Comparison of ENCODE assay signal across 2 cellular contexts in the genomic region with DNA sequence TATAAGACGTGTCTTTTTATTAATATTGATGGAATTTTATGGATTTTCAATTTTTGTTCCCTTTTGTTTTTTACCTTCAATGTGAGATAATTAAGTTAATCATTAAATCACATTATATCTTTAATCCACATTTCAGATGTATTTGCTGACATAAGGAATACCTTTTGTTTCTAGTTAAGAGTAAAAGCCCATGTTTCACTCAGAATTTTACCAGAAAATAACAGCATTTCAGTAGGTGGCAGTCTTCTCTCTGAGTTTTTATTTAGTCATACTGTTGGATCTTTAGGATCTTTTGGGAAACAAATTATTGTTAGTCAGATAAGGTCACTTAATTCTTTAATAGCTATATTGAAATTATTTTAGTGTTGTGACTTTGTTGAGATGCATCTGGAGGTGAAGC.
TF ChIP-seq lines count a peak whose summit lies in the region.

No MANE protein-coding gene starts in this region.

TF ChIP-seq in liver, 16 proteins besides CTCF, POLR2A, EP300 and RAD21 (continued from another document):
- TF ChIP-seq REST (IDR thresholded peaks at IDR 0.05) (no peak), EGR1 (IDR thresholded peaks at IDR 0.05; ENCODE audit: low read depth in 2 of 2) (no peak)

TF ChIP-seq in GM23338, 12 proteins besides CTCF, POLR2A, EP300 and RAD21 (continued from another document):
- TF ChIP-seq, protein P1, sequence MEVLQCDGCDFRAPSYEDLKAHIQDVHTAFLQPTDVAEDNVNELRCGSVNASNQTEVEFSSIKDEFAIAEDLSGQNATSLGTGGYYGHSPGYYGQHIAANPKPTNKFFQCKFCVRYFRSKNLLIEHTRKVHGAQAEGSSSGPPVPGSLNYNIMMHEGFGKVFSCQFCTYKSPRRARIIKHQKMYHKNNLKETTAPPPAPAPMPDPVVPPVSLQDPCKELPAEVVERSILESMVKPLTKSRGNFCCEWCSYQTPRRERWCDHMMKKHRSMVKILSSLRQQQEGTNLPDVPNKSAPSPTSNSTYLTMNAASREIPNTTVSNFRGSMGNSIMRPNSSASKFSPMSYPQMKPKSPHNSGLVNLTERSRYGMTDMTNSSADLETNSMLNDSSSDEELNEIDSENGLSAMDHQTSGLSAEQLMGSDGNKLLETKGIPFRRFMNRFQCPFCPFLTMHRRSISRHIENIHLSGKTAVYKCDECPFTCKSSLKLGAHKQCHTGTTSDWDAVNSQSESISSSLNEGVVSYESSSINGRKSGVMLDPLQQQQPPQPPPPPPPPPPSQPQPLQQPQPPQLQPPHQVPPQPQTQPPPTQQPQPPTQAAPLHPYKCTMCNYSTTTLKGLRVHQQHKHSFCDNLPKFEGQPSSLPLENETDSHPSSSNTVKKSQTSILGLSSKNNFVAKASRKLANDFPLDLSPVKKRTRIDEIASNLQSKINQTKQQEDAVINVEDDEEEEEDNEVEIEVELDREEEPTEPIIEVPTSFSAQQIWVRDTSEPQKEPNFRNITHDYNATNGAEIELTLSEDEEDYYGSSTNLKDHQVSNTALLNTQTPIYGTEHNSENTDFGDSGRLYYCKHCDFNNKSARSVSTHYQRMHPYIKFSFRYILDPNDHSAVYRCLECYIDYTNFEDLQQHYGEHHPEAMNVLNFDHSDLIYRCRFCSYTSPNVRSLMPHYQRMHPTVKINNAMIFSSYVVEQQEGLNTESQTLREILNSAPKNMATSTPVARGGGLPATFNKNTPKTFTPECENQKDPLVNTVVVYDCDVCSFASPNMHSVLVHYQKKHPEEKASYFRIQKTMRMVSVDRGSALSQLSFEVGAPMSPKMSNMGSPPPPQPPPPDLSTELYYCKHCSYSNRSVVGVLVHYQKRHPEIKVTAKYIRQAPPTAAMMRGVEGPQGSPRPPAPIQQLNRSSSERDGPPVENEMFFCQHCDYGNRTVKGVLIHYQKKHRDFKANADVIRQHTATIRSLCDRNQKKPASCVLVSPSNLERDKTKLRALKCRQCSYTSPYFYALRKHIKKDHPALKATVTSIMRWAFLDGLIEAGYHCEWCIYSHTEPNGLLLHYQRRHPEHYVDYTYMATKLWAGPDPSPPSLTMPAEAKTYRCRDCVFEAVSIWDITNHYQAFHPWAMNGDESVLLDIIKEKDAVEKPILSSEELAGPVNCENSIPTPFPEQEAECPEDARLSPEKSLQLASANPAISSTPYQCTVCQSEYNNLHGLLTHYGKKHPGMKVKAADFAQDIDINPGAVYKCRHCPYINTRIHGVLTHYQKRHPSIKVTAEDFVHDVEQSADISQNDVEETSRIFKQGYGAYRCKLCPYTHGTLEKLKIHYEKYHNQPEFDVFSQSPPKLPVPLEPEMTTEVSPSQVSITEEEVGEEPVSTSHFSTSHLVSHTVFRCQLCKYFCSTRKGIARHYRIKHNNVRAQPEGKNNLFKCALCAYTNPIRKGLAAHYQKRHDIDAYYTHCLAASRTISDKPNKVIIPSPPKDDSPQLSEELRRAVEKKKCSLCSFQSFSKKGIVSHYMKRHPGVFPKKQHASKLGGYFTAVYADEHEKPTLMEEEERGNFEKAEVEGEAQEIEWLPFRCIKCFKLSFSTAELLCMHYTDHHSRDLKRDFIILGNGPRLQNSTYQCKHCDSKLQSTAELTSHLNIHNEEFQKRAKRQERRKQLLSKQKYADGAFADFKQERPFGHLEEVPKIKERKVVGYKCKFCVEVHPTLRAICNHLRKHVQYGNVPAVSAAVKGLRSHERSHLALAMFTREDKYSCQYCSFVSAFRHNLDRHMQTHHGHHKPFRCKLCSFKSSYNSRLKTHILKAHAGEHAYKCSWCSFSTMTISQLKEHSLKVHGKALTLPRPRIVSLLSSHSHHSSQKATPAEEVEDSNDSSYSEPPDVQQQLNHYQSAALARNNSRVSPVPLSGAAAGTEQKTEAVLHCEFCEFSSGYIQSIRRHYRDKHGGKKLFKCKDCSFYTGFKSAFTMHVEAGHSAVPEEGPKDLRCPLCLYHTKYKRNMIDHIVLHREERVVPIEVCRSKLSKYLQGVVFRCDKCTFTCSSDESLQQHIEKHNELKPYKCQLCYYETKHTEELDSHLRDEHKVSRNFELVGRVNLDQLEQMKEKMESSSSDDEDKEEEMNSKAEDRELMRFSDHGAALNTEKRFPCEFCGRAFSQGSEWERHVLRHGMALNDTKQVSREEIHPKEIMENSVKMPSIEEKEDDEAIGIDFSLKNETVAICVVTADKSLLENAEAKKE (CRISPR knock-in tag; IDR thresholded peaks at IDR 0.05): no peak
- TF ChIP-seq ETS1 (IDR thresholded peaks at IDR 0.05): no peak
